ENCODE assay signal across 9 cellular contexts in genomic region chr16:8960788-8961109, GRCh38. TPM values are rescaled to one million over a fixed set of nuclear protein-coding genes. Genes with fewer than 3 reads are reported as not detected.
A peak's percentile ranks its signal among the peaks of the same experiment; 100 is the strongest.
DNase-seq lines count a peak whose midpoint lies in the region; ATAC-seq, FAIRE-seq and TF ChIP-seq lines count a peak whose summit lies in the region.
"Had no signal": no experiment of that assay in that cellular context is flagged by ENCODE, and none has a peak within 500 bp of the region (broad histone marks: within the 10 kb centered on the region; RNA-seq: fewer than 3 reads in every experiment).

No MANE protein-coding gene starts in this region.

- H3K9me3 ChIP-seq in left ventricle myocardium inferior (replicated peaks) (no peaks in the 10 kb centered on the region), heart right ventricle (no peaks in the 10 kb centered on the region), prostate gland (no peaks in the 10 kb centered on the region)

- H3K27me3 ChIP-seq in left ventricle myocardium inferior (ENCODE audit: low read depth) (no peaks in the 10 kb centered on the region), heart right ventricle (no peaks in the 10 kb centered on the region), prostate gland (replicated peaks; ENCODE audit: insufficient read depth) (no peaks in the 10 kb centered on the region)

- intact Hi-C loops in left ventricle myocardium inferior (cut with micrococcal nuclease) (loop anchor here (10.0 kb wide), 1 partner anchor 56 kb away; no protein-coding TSS in a partner anchor), heart right ventricle (cut with DNase I) (loop anchor here in 6 of 10 donors (5.0 to 10.0 kb wide), 7 partner anchors 38 to 137 kb away; partner anchors contain the start of gene HAPSTR1 (in 3 of the 6)), prostate gland (cut with DNase I) (loop anchor here (5.0 kb wide), 1 partner anchor 137 kb away; no protein-coding TSS in a partner anchor)

- H3K4me3 ChIP-seq in left ventricle myocardium inferior: peak overlapping the region; percentile 16
- H3K4me3 ChIP-seq in heart right ventricle: peak overlapping the region in 5 of 10 donors; percentile 3 to 21 (median 11)
- H3K4me3 ChIP-seq in prostate gland: no peak overlapping the region

- TF ChIP-seq CTCF in left ventricle myocardium inferior (IDR thresholded peaks at IDR 0.05; ENCODE audit: borderline replicate concordance): no peak
- TF ChIP-seq CTCF in heart right ventricle (IDR thresholded peaks at IDR 0.05): no peak
- no peak for TF ChIP-seq CTCF in type B pancreatic cell (conservative IDR thresholded peaks at IDR 0.05)
- no peak for TF ChIP-seq CTCF in D721Med (IDR thresholded peaks at IDR 0.05; ENCODE audit: insufficient read depth, missing control alignments)
- no peak for TF ChIP-seq CTCF in prostate gland (IDR thresholded peaks at IDR 0.05)

- H3K4me1 ChIP-seq in left ventricle myocardium inferior: peaks cover 78% of the 10 kb centered on the region
- H3K4me1 ChIP-seq in heart right ventricle: peaks cover 33 to 75% (median 70%) of the 10 kb centered on the region in 9 donors
- H3K4me1 ChIP-seq in prostate gland (replicated peaks): peaks cover 20% of the 10 kb centered on the region

- TF ChIP-seq POLR2A in prostate gland (IDR thresholded peaks at IDR 0.05): no peak

- 26 to 34% methylated on average over 1 of the region's 1 CpG for WGBS in heart right ventricle, 2 donors
- 58% methylated on average over 1 of the region's 1 CpG for WGBS in prostate gland

- H3K4me1 Mint-ChIP-seq in activated naive CD8-positive, alpha-beta T cell treated with anti-CD3 and anti-CD28 coated beads for 36 hours: peaks cover 66% of the 10 kb centered on the region
- H3K4me1 Mint-ChIP-seq in memory B cell (peaks cover 49% of the 10 kb centered on the region), type B pancreatic cell (ENCODE audit: unreplicated experiment) (peaks cover 58% of the 10 kb centered on the region)

- H3K9me3 Mint-ChIP-seq in activated naive CD8-positive, alpha-beta T cell treated with anti-CD3 and anti-CD28 coated beads for 36 hours: no peaks in the 10 kb centered on the region
- H3K9me3 Mint-ChIP-seq in memory B cell (no peaks in the 10 kb centered on the region), type B pancreatic cell (no peaks in the 10 kb centered on the region)

- DNase-seq in left ventricle myocardium inferior (no peak), heart right ventricle (no peak), memory B cell (ENCODE audit: low spot score in 2 of 2) (no peak), type B pancreatic cell (ENCODE audit: extremely low spot score, unreplicated experiment) (no peak), D721Med (ENCODE audit: insufficient read length, low spot score) (no peak), prostate gland (ENCODE audit: low spot score) (no peak)
- no peak for DNase-seq in activated naive CD8-positive, alpha-beta T cell treated with anti-CD3 and anti-CD28 coated beads for 36 hours
- DNase-seq: T-helper 9 cell had no signal

- peaks cover 5% of the 10 kb centered on the region for H3K27me3 Mint-ChIP-seq in activated naive CD8-positive, alpha-beta T cell treated with anti-CD3 and anti-CD28 coated beads for 36 hours
- H3K27me3 Mint-ChIP-seq in memory B cell: no peaks in the 10 kb centered on the region
- H3K27me3 Mint-ChIP-seq in type B pancreatic cell: peaks cover 5% of the 10 kb centered on the region

- no peak for FAIRE-seq in D721Med (lab: Jason Lieb, UNC)

- H3K36me3 Mint-ChIP-seq in activated naive CD8-positive, alpha-beta T cell treated with anti-CD3 and anti-CD28 coated beads for 36 hours: peaks cover 18% of the 10 kb centered on the region
- H3K36me3 Mint-ChIP-seq in memory B cell: no peaks in the 10 kb centered on the region
- H3K36me3 Mint-ChIP-seq in type B pancreatic cell: no peaks in the 10 kb centered on the region

- peak overlapping the region; percentile 75 for H3K27ac Mint-ChIP-seq in activated naive CD8-positive, alpha-beta T cell treated with anti-CD3 and anti-CD28 coated beads for 36 hours
- H3K27ac Mint-ChIP-seq in memory B cell (peak overlapping the region; percentile 79), type B pancreatic cell (peak overlapping the region; percentile 63)

- H3K36me3 ChIP-seq in left ventricle myocardium inferior: no peaks in the 10 kb centered on the region
- H3K36me3 ChIP-seq in heart right ventricle: no peaks in the 10 kb centered on the region
- no peaks in the 10 kb centered on the region for H3K36me3 ChIP-seq in prostate gland

- no peak for ATAC-seq in heart right ventricle
- no peak for ATAC-seq in memory B cell (ENCODE audit: low read depth)
- ATAC-seq in GM19328 (IDR thresholded peaks at IDR 0.05; ENCODE audit: unreplicated experiment): no peak

- H3K4me3 Mint-ChIP-seq in activated naive CD8-positive, alpha-beta T cell treated with anti-CD3 and anti-CD28 coated beads for 36 hours: peak overlapping the region; percentile 88
- peak overlapping the region; percentile 64 for H3K4me3 Mint-ChIP-seq in memory B cell
- peak overlapping the region; percentile 89 for H3K4me3 Mint-ChIP-seq in type B pancreatic cell

- H3K27ac ChIP-seq in left ventricle myocardium inferior (replicated peaks): peak overlapping the region; percentile 58
- H3K27ac ChIP-seq in heart right ventricle: peak overlapping the region in 4 of 10 donors; percentile 35 to 87 (median 54)
- no peak overlapping the region for H3K27ac ChIP-seq in prostate gland

RNA-seq across cellular contexts. Expression of gene USP7, which starts 3.0 kb away (rescaled TPM):
- total RNA-seq in left ventricle myocardium inferior (54.7 TPM), heart right ventricle (10 to 100 TPM; 59.0 to 84.8 (median 67.1) TPM), type B pancreatic cell (ENCODE audit: low replicate concordance) (106 and 118 TPM in 2 replicates), prostate gland (10 to 100 TPM; 60.2 to 84.9 TPM)
- 10 to 100 TPM; 22.2 to 24.9 TPM for polyA plus RNA-seq in heart right ventricle
- 100 to 1,000 TPM; 167 to 175 TPM for total RNA-seq in activated naive CD8-positive, alpha-beta T cell treated with anti-CD3 and anti-CD28 coated beads for 36 hours
